8 cellular contexts compared by ENCODE assay signal in genomic region chr12:120534703-120535655, GRCh38. TPM values are rescaled to one million over a fixed set of nuclear protein-coding genes. Genes with fewer than 3 reads are reported as not detected.
DNase-seq lines count a peak whose midpoint lies in the region; ATAC-seq and TF ChIP-seq lines count a peak whose summit lies in the region.

No MANE protein-coding gene starts in this region.

- peaks cover 15 to 17% of the 10 kb centered on the region in 2 donors for H3K4me1 ChIP-seq in uterus

- H3K36me3 ChIP-seq in uterus = no peaks in the 10 kb centered on the region

- H3K27me3 ChIP-seq in uterus = no peaks in the 10 kb centered on the region

- peak; percentile 33 for ATAC-seq in GM18867 (IDR thresholded peaks at IDR 0.05; ENCODE audit: unreplicated experiment)
- peak; percentile 38 for ATAC-seq in HG03175 (IDR thresholded peaks at IDR 0.05; ENCODE audit: unreplicated experiment)

- in situ Hi-C loops in ACHN (cut with HindIII; ENCODE audit: low pct_ligation_motif_present, low pct_unique_long_range_greater_than_20kb, low sequenced_read_pairs) = no loop called here

- intact Hi-C loops in uterus (cut with DNase I; ENCODE audit: low total_unique reads) = no loop called here

- no peaks in the 10 kb centered on the region for H3K9me3 ChIP-seq in uterus

- TF ChIP-seq POLR2A in uterus (IDR thresholded peaks at IDR 0.05) = no peak

- TF ChIP-seq CTCF in fibroblast of the aortic adventitia (IDR thresholded peaks at IDR 0.05; ENCODE audit: insufficient read depth, low read length) = no peak
- TF ChIP-seq CTCF in uterus (IDR thresholded peaks at IDR 0.05) = no peak

- DNase-seq in ACHN (peak; percentile 87), OCI-M1 (lab: John Stamatoyannopoulos, UW) (peak; percentile 80), fibroblast of the aortic adventitia (ENCODE audit: low read depth) (peak; percentile 80), occipital lobe (lab: John Stamatoyannopoulos, UW) (peak; percentile 18), uterus (peak; percentile 23 to 28)
- DNase-seq in activated T-helper 1 cell treated with anti-CD3 and anti-CD28 coated beads, Interleukin-2, amount 50 U/mL, for 16 hours (ENCODE audit: low read depth in 1 of 2, low spot score in 1 of 2) = peak; percentile 13 to 17

- H3K27ac ChIP-seq in uterus = peak overlapping the region; percentile 89 to 92

- peak overlapping the region; percentile 83 for H3K4me3 ChIP-seq in fibroblast of the aortic adventitia (ENCODE audit: low read depth, low read length)
- peak overlapping the region; percentile 70 to 76 for H3K4me3 ChIP-seq in uterus

RNA-seq across cellular contexts. Expression of gene RNF10, which starts 0.8 kb away (rescaled TPM):
- total RNA-seq in fibroblast of the aortic adventitia (ENCODE audit: low replicate concordance) (96.7 and 125 TPM in 2 replicates), occipital lobe (77.7 TPM), uterus (100 to 1,000 TPM in 2 of 4 donors, 10 to 100 TPM in 2; 53.8 to 169 (median 103) TPM)

RNA-seq across cellular contexts. Expression of gene COQ5, which starts 6.0 kb away (rescaled TPM):
- 26.1 and 29.6 TPM in 2 replicates for total RNA-seq in fibroblast of the aortic adventitia (ENCODE audit: low replicate concordance)
- 20.6 TPM for total RNA-seq in occipital lobe
- 100 to 1,000 TPM in 1 of 4 donors, 10 to 100 TPM in 3; 18.5 to 117 (median 25.9) TPM for total RNA-seq in uterus

RNA-seq across cellular contexts. Expression of gene DYNLL1, which starts 39.1 kb away (rescaled TPM):
- total RNA-seq in fibroblast of the aortic adventitia (ENCODE audit: low replicate concordance) = 93.5 and 453 TPM in 2 replicates
- total RNA-seq in occipital lobe = 252 TPM
- 100 to 1,000 TPM; 239 to 457 (median 291) TPM for total RNA-seq in uterus

RNA-seq across cellular contexts. Expression of gene POP5, which starts 46.2 kb away (rescaled TPM):
- total RNA-seq in fibroblast of the aortic adventitia (ENCODE audit: low replicate concordance) (17.5 and 31.3 TPM in 2 replicates), occipital lobe (34.6 TPM), uterus (10 to 100 TPM in 2 of 4 donors, 1 to 10 TPM in 1, under 1 TPM in 1; 0.59 to 32.2 (median 18.0) TPM)

Comparison
In these comparisons a context has a peak if more than half of its experiments do, and no peak if none do; other contexts are left out.
1. Peak in every context shown above with its lines: DNase-seq, ATAC-seq, H3K4me3 ChIP-seq and H3K27ac ChIP-seq.
2. DNase-seq: peak in every context shown above with its lines; median percentile 87 in ACHN; 80 in OCI-M1; 80 in fibroblast of the aortic adventitia; 26 in uterus; 18 in occipital lobe; 15 in activated T-helper 1 cell treated with anti-CD3 and anti-CD28 coated beads, Interleukin-2, amount 50 U/mL, for 16 hours.